Comparison of ENCODE assay signal across 9 cellular contexts in genomic region chr3:190876433-190876832, GRCh38. TPM values are rescaled to one million over a fixed set of nuclear protein-coding genes. Genes with fewer than 3 reads are reported as not detected.
"Had no signal": no experiment of that assay in that cellular context is flagged by ENCODE, and none has a peak within 500 bp of the region (broad histone marks: within the 10 kb centered on the region; RNA-seq: fewer than 3 reads in every experiment).

No MANE protein-coding gene starts in this region.

RNA-seq across cellular contexts. Expression of gene GMNC, which starts 13.9 kb away (rescaled TPM):
- total RNA-seq: OCI-LY7, PC-3, PC-9, Peyer's patch, RPMI7951, SJCRH30, SJSA1, SK-MEL-5 had no signal
- polyA plus RNA-seq: SK-N-SH had no signal
